ENCODE assay signal across 8 cellular contexts in genomic region chr6:110875548-110876169, GRCh38. TPM values are rescaled to one million over a fixed set of nuclear protein-coding genes. Genes with fewer than 3 reads are reported as not detected.
DNase-seq lines count a peak whose midpoint lies in the region; ATAC-seq, FAIRE-seq and TF ChIP-seq lines count a peak whose summit lies in the region.

No MANE protein-coding gene starts in this region.

- 0 out of 5 replicates have a peak, but pooled peaks cover 2 to 3% of the 10 kb centered on the region in 2 experiments for H3K36me3 ChIP-seq in HepG2 (replicated peaks in 1 of 2; ENCODE audit: control insufficient read depth in 1 of 2, insufficient read depth in 2 of 2, low read length in 2 of 2)

- TF ChIP-seq RAD21 in HepG2 (CRISPR knock-in tag; IDR thresholded peaks at IDR 0.05), result peak; percentile 46; the same call in 1 of the 2 replicates

- no peak for TF ChIP-seq POLR2A in HepG2 (IDR thresholded peaks at IDR 0.05; ENCODE audit: insufficient read depth in 1 of 2, low read depth in 2 of 2, low read length in 2 of 2)

- peak overlapping the region; percentile 79 for H3K4me2 ChIP-seq in HepG2 (ENCODE audit: low read depth, low read length)

- 1% methylated on average over 15 of the region's 61 CpGs for WGBS in HepG2 (ENCODE audit: low lambda C conversion rate)

- TF ChIP-seq CTCF in AG10803 (conservative IDR thresholded peaks at IDR 0.05; ENCODE audit: low read length), result no peak
- no peak for TF ChIP-seq CTCF in chondrocyte (IDR thresholded peaks at IDR 0.05)
- TF ChIP-seq CTCF in HepG2 (CRISPR knock-in tag; IDR thresholded peaks at IDR 0.05), result no peak

- TF ChIP-seq EP300 in HepG2 (IDR thresholded peaks at IDR 0.05; ENCODE audit: low read depth in 2 of 2, low read length in 2 of 2) (no peak), HepG2 (CRISPR knock-in tag; IDR thresholded peaks at IDR 0.05; ENCODE audit: borderline replicate concordance) (no peak)

- no peaks in the 10 kb centered on the region for H3K9me3 Mint-ChIP-seq in activated CD4-positive, alpha-beta T cell treated with anti-CD3 and anti-CD28 coated beads for 36 hours (ENCODE audit: low read depth)
- no peaks in the 10 kb centered on the region for H3K9me3 Mint-ChIP-seq in chondrocyte (ENCODE audit: low read depth)

- intact Hi-C loops in activated CD4-positive, alpha-beta T cell treated with anti-CD3 and anti-CD28 coated beads for 36 hours (cut with DNase I, micrococcal nuclease), result loop anchor here (1.0 to 10.0 kb wide), 10 partner anchors 83 to 1493 kb away; partner anchors contain the start of genes AK9 (in 1 of the 2), CD164 (in 1 of the 2), FIG4 (in 1 of the 2) and FYN (in 1 of the 2)
- intact Hi-C loops in HepG2 (cut with micrococcal nuclease; ENCODE audit: unreplicated experiment), result loop anchor here (1.0 to 5.0 kb wide), 4 partner anchors 60 to 348 kb away; partner anchors contain the start of gene CDK19

- POLR2A ChIA-PET in activated CD4-positive, alpha-beta T cell treated with anti-CD3 and anti-CD28 coated beads for 36 hours (lab: Charles Lee), result interaction anchor here (0.6 to 7.4 kb wide), 13 partner anchors 9 to 383 kb away, joined by 3 to 231 read pairs (median 11); partner anchors contain the start of genes CDK19, GTF3C6 and RPF2
- POLR2A ChIA-PET in HepG2 (lab: Yijun Ruan, JAX), result interaction anchor here (0.7 to 3.6 kb wide), 29 partner anchors 9 to 321 kb away, joined by 3 to 163 read pairs (median 6); partner anchors contain the start of genes CDK19, GTF3C6 and RPF2

- no peak for FAIRE-seq in HepG2 (lab: Jason Lieb, UNC)

- peaks cover 81% of the 10 kb centered on the region for H3K79me2 ChIP-seq in HepG2 (ENCODE audit: insufficient read depth, low read length)

- H4K20me1 ChIP-seq in HepG2 (ENCODE audit: insufficient read depth, low read length), result peaks cover 59% of the 10 kb centered on the region

- peak overlapping the region; percentile 91 for H3K27ac Mint-ChIP-seq in activated CD4-positive, alpha-beta T cell treated with anti-CD3 and anti-CD28 coated beads for 36 hours
- H3K27ac Mint-ChIP-seq in chondrocyte (ENCODE audit: unreplicated experiment), result peak overlapping the region; percentile 96

- DNase-seq in AG10803 (ENCODE audit: low read depth), result no peak
- DNase-seq in LoVo (ENCODE audit: low spot score), result peak; percentile 46
- peak; percentile 80 for DNase-seq in activated CD4-positive, alpha-beta T cell treated with anti-CD3 and anti-CD28 coated beads for 36 hours
- DNase-seq in chondrocyte (ENCODE audit: low spot score), result no peak
- DNase-seq in HepG2 (ENCODE audit: low spot score), result no peak
- DNase-seq in stimulated activated CD4-positive, alpha-beta T cell treated with anti-CD3 and anti-CD28 coated beads, Interleukin-2, amount 100 ng/mL, for 48 hours, result peak; percentile 44 to 56

- H2AFZ ChIP-seq in HepG2 (ENCODE audit: low read length), result no peak overlapping the region

- in situ Hi-C loops in HepG2 (cut with HindIII; ENCODE audit: extremely low pct_ligation_motif_present, low pct_unique_long_range_greater_than_20kb), result loop anchor here (5.0 kb wide), 1 partner anchor 193 kb away; no protein-coding TSS in a partner anchor

- no peaks in the 10 kb centered on the region; a peak in 1 of 5 replicates for H3K27me3 ChIP-seq in HepG2 (ENCODE audit: control insufficient read depth in 1 of 2, insufficient read depth in 2 of 2, low read length in 2 of 2)

- H3K4me3 ChIP-seq in AG10803 (ENCODE audit: low read length) (peak overlapping the region; percentile 83), HepG2 (replicated peaks in 1 of 3; ENCODE audit: insufficient read depth in 1 of 3, low read depth in 2 of 3, low read length in 3 of 3) (peak overlapping the region; percentile 96 to 99 (median 98))

- H3K4me1 ChIP-seq in HepG2 (ENCODE audit: insufficient read depth, low read length), result peaks cover 46% of the 10 kb centered on the region

- no peaks in the 10 kb centered on the region for H3K9me3 ChIP-seq in HepG2 (ENCODE audit: low read length)

- peaks cover 32% of the 10 kb centered on the region for H3K36me3 Mint-ChIP-seq in activated CD4-positive, alpha-beta T cell treated with anti-CD3 and anti-CD28 coated beads for 36 hours (ENCODE audit: low read depth)
- H3K36me3 Mint-ChIP-seq in chondrocyte (ENCODE audit: low read depth), result no peaks in the 10 kb centered on the region

- H3K27ac ChIP-seq in HepG2 (ENCODE audit: extremely low read length, insufficient read depth, low read length), result peak overlapping the region; percentile 93

- H3K27me3 Mint-ChIP-seq in activated CD4-positive, alpha-beta T cell treated with anti-CD3 and anti-CD28 coated beads for 36 hours, result no peaks in the 10 kb centered on the region
- no peaks in the 10 kb centered on the region for H3K27me3 Mint-ChIP-seq in chondrocyte (ENCODE audit: low read depth)

- peak overlapping the region; percentile 97 for H3K9ac ChIP-seq in HepG2 (ENCODE audit: insufficient read depth, low read depth, low read length)

- H3K4me1 Mint-ChIP-seq in activated CD4-positive, alpha-beta T cell treated with anti-CD3 and anti-CD28 coated beads for 36 hours, result peaks cover 39% of the 10 kb centered on the region
- H3K4me1 Mint-ChIP-seq in chondrocyte (ENCODE audit: low read depth), result peaks cover 45% of the 10 kb centered on the region

- H3K4me3 Mint-ChIP-seq in activated CD4-positive, alpha-beta T cell treated with anti-CD3 and anti-CD28 coated beads for 36 hours, result peak overlapping the region; percentile 93
- H3K4me3 Mint-ChIP-seq in chondrocyte (ENCODE audit: unreplicated experiment), result peak overlapping the region; percentile 93

- CTCF ChIA-PET in activated CD4-positive, alpha-beta T cell treated with anti-CD3 and anti-CD28 coated beads for 36 hours (lab: Charles Lee), result interaction anchor here (0.5 to 1.5 kb wide), 8 partner anchors 8 to 1419 kb away, joined by 3 to 14 read pairs (median 5); partner anchors contain the start of gene CDK19
- CTCF ChIA-PET in HepG2 (lab: Yijun Ruan, JAX; ENCODE audit: low intra/inter-chr PET ratio, low total read pairs), result no interaction called here

- peak; percentile 10 for ATAC-seq in GM21390 (IDR thresholded peaks at IDR 0.05; ENCODE audit: unreplicated experiment)
- peak; percentile 17 for ATAC-seq in activated CD4-positive, alpha-beta T cell treated with anti-CD3 and anti-CD28 coated beads for 36 hours
- peak; percentile 30 for ATAC-seq in HepG2
- no peak for ATAC-seq in HG03469 (IDR thresholded peaks at IDR 0.05; ENCODE audit: unreplicated experiment)

- BruUV-seq in HepG2 (replicated peaks; lab: Mats Ljungman, UMichigan), result TSS peak; percentile 81

TF ChIP-seq in HepG2, 621 proteins besides CTCF, POLR2A, EP300 and RAD21 (continues in another document):
- TF ChIP-seq ZNF503 (CRISPR knock-in tag; IDR thresholded peaks at IDR 0.05), result no peak
- no peak for TF ChIP-seq ZNF749 (CRISPR knock-in tag; IDR thresholded peaks at IDR 0.05; ENCODE audit: borderline replicate concordance)
- TF ChIP-seq ZNF780A (CRISPR knock-in tag; IDR thresholded peaks at IDR 0.05), result no peak

RNA-seq across cellular contexts. Expression of gene AMD1, which starts 1.1 kb away (rescaled TPM):
- total RNA-seq in activated CD4-positive, alpha-beta T cell treated with anti-CD3 and anti-CD28 coated beads for 36 hours, result 100 to 1,000 TPM in 1 of 2 experiments, 10 to 100 TPM in 1; 90.5 to 127 TPM
- total RNA-seq in chondrocyte, result 31.1 to 47.0 TPM (median 32.7 TPM) in 3 replicates
- 123 and 180 TPM in 2 replicates for total RNA-seq in HepG2 (2016; rRNA removed; fragmentation: Illumina TruSeq; extraction: Trizol)
- total RNA-seq in HepG2 (2016; cell fraction: cytosol; rRNA removed; fragmentation: Illumina TruSeq; extraction: Trizol; ENCODE audit: low read depth), result 29.0 and 33.5 TPM in 2 replicates
- 122 and 179 TPM in 2 replicates for total RNA-seq in HepG2 (2016; cell fraction: insoluble cytoplasmic fraction; rRNA removed; fragmentation: Illumina TruSeq; extraction: Trizol)
- 126 and 151 TPM in 2 replicates for total RNA-seq in HepG2 (2016; cell fraction: membrane; rRNA removed; fragmentation: Illumina TruSeq; extraction: Trizol)
- total RNA-seq in HepG2 (2016; cell fraction: nucleus; rRNA removed; fragmentation: Illumina TruSeq; extraction: Trizol), result 105 and 115 TPM in 2 replicates
- polyA plus RNA-seq in HepG2 (2011; rRNA removed), result 77.3 and 108 TPM in 2 replicates
- 44.6 and 78.9 TPM in 2 replicates for polyA plus RNA-seq in HepG2 (2011; cell fraction: cytosol; rRNA removed)
- polyA plus RNA-seq in HepG2 (2011; cell fraction: nucleus; rRNA removed), result 41.4 and 56.1 TPM in 2 replicates
- polyA plus RNA-seq in HepG2 (2012), result 120 and 146 TPM in 2 replicates
- 19.3 and 24.3 TPM in 2 replicates for polyA plus RNA-seq in HepG2 (2016; cell fraction: cytosol; fragmentation: Illumina TruSeq; extraction: Trizol; ENCODE audit: low read depth)
- 158 and 161 TPM in 2 replicates for polyA plus RNA-seq in HepG2 (2016; cell fraction: insoluble cytoplasmic fraction; fragmentation: Illumina TruSeq; extraction: Trizol; ENCODE audit: low read depth)
- polyA plus RNA-seq in HepG2 (2016; cell fraction: membrane; fragmentation: Illumina TruSeq; extraction: Trizol; ENCODE audit: low read depth), result 94.7 and 117 TPM in 2 replicates
- polyA plus RNA-seq in HepG2 (2016; cell fraction: nucleus; fragmentation: Illumina TruSeq; extraction: Trizol; ENCODE audit: insufficient read depth, low read depth), result 108 and 109 TPM in 2 replicates
- 54.3 and 58.3 TPM in 2 replicates for polyA minus RNA-seq in HepG2 (2011; rRNA and poly(A)+ RNA removed; ENCODE audit: low replicate concordance)
- polyA minus RNA-seq in HepG2 (2011; cell fraction: cytosol; rRNA and poly(A)+ RNA removed), result 140 and 158 TPM in 2 replicates
- polyA minus RNA-seq in HepG2 (2011; cell fraction: nucleus; rRNA and poly(A)+ RNA removed), result 214 and 279 TPM in 2 replicates

Comparison
In these comparisons a context has a peak if more than half of its experiments do, and no peak if none do; other contexts are left out.
1. DNase-seq: peak in LoVo (single experiment), activated CD4-positive, alpha-beta T cell treated with anti-CD3 and anti-CD28 coated beads for 36 hours (single experiment) and stimulated activated CD4-positive, alpha-beta T cell treated with anti-CD3 and anti-CD28 coated beads, Interleukin-2, amount 100 ng/mL, for 48 hours (2 of 2); none in AG10803 (single experiment), chondrocyte (single experiment) and HepG2 (single experiment).